Comparison of ENCODE assay signal across 8 cellular contexts in genomic region chr2:182715896-182716664, GRCh38.
DNase-seq lines count a peak whose midpoint lies in the region; ATAC-seq lines count a peak whose summit lies in the region.

DNAJC10 (plus strand) TSS chr2:182716257; CDS start chr2:182718087, 1,830 bp downstream.

- H3K4me3 Mint-ChIP-seq in central memory CD8-positive, alpha-beta T cell = no peak within 1 kb of the TSS

- DNase-seq in AG08395 (ENCODE audit: low spot score) = peak; percentile 85
- peak; percentile 92 for DNase-seq in NCI-H2196 treated with DMSO at 0.1 percent for 48 hours (lab: John Stamatoyannopoulos, UW; ENCODE audit: unreplicated experiment)
- DNase-seq in activated CD4-positive, CD25-positive, alpha-beta regulatory T cell (lab: John Stamatoyannopoulos, UW) = peak; percentile 72 to 87 (median 74)
- DNase-seq in central memory CD8-positive, alpha-beta T cell (ENCODE audit: low spot score in 2 of 2) = peak; percentile 72 to 75
- peak; percentile 97 for DNase-seq in islet precursor cell
- peak; percentile 74 to 83 (median 78) for DNase-seq in stimulated activated CD4-positive, alpha-beta T cell treated with anti-CD3 and anti-CD28 coated beads, Interleukin-12 subunit alpha, Interleukin-12 subunit beta, amount 100 ng/mL, for 48 hours (ENCODE audit: low read depth in 2 of 3, low spot score in 1 of 3)

- H3K9me3 Mint-ChIP-seq in central memory CD8-positive, alpha-beta T cell = no peaks in the 10 kb centered on the region

- H3K27me3 Mint-ChIP-seq in central memory CD8-positive, alpha-beta T cell = peaks cover 15% of the 10 kb centered on the region

- no peaks in the 10 kb centered on the region for H3K4me1 Mint-ChIP-seq in central memory CD8-positive, alpha-beta T cell

- no peaks in the 10 kb centered on the region for H3K36me3 Mint-ChIP-seq in central memory CD8-positive, alpha-beta T cell (ENCODE audit: insufficient read depth)

- ATAC-seq in GM18870 (IDR thresholded peaks at IDR 0.05; ENCODE audit: unreplicated experiment) = peak; percentile 82
- ATAC-seq in HG03108 (IDR thresholded peaks at IDR 0.05; ENCODE audit: unreplicated experiment) = peak; percentile 85
- peak; percentile 84 for ATAC-seq in central memory CD8-positive, alpha-beta T cell (replicated peaks; ENCODE audit: extremely low read depth, poor library complexity, severe bottlenecking)

- no peak within 1 kb of the TSS for H3K27ac Mint-ChIP-seq in central memory CD8-positive, alpha-beta T cell (ENCODE audit: low read depth)

Comparison
In these comparisons a context has a peak if more than half of its experiments do, and no peak if none do; other contexts are left out.
1. Peak in every context shown above with its lines: DNase-seq and ATAC-seq.